8 cellular contexts compared by ENCODE assay signal in genomic region chr17:8189711-8190477, GRCh38. TPM values are rescaled to one million over a fixed set of nuclear protein-coding genes. Genes with fewer than 3 reads are reported as not detected.
A peak's percentile ranks its signal among the peaks of the same experiment; 100 is the strongest.
DNase-seq lines count a peak whose midpoint lies in the region; TF ChIP-seq lines count a peak whose summit lies in the region.

BORCS6 (minus strand) TSS chr17:8190180; CDS start chr17:8190140, 40 bp downstream.

- H2BK20ac ChIP-seq in H9 (ENCODE audit: low read depth, low read length, poor library complexity, severe bottlenecking) = no peak within 1 kb of the TSS

- DNase-seq in H9 = peak; percentile 100
- peak; percentile 97 for DNase-seq in MM.1S
- DNase-seq in SIG-M5 (lab: John Stamatoyannopoulos, UW) = peak; percentile 94
- peak; percentile 94 for DNase-seq in activated gamma-delta T cell treated with Interleukin-2 at 50 U/mL for 16 hours
- peak; percentile 99 for DNase-seq in foreskin fibroblast

- H3K36me3 Mint-ChIP-seq in H9 (ENCODE audit: insufficient read depth in 1 of 3, low read depth in 3 of 3) = no peaks in the 10 kb centered on the region

- H3K4me3 Mint-ChIP-seq in H9 = no peak within 1 kb of the TSS; a peak in 1 of 5 replicates

- no peak within 1 kb of the TSS for H4K5ac ChIP-seq in H9 (ENCODE audit: insufficient read length, low read depth, low read length)

- H3K23ac ChIP-seq in H9 (ENCODE audit: insufficient read length, low read depth, low read length) = no peak within 1 kb of the TSS

- no peak within 1 kb of the TSS for H3K27ac ChIP-seq in H9 (ENCODE audit: insufficient read length, low read depth, low read length)
- peak within 1 kb of the TSS; percentile 80 for H3K27ac ChIP-seq in MM.1S (ENCODE audit: low read length)
- H3K27ac ChIP-seq in subcutaneous abdominal adipose tissue (ENCODE audit: low read depth, low read length) = peak within 1 kb of the TSS; percentile 80

- H3K4me1 ChIP-seq in ES-I3 (ENCODE audit: insufficient read depth, low read length) (peaks cover 9% of the 10 kb centered on the region), H9 (ENCODE audit: insufficient read depth, low read length) (peaks cover 9% of the 10 kb centered on the region; the same call in 1 of the 2 replicates), MM.1S (ENCODE audit: low read length) (peaks cover 27% of the 10 kb centered on the region), neuron (ENCODE audit: insufficient read depth, low read length) (peaks cover 22% of the 10 kb centered on the region), subcutaneous abdominal adipose tissue (ENCODE audit: control insufficient read depth in 5 of 5, insufficient read depth in 5 of 5, low read length in 5 of 5) (peaks cover 35 to 61% (median 58%) of the 10 kb centered on the region in 5 donors)

- no peak within 1 kb of the TSS for H2BK120ac ChIP-seq in H9 (ENCODE audit: low read depth, low read length, poor library complexity, severe bottlenecking)

- no peak within 1 kb of the TSS for H3K18ac ChIP-seq in H9 (ENCODE audit: insufficient read length, low read depth, low read length)

- peaks cover 50% of the 10 kb centered on the region for H3F3A ChIP-seq in MM.1S (ENCODE audit: insufficient read depth, low read length)

- no peak for TF ChIP-seq CTCF in H9 (conservative IDR thresholded peaks at IDR 0.05)
- peak; percentile 18; the same call in 1 of the 2 replicates for TF ChIP-seq CTCF in MM.1S (IDR thresholded peaks at IDR 0.05; ENCODE audit: low read length)
- TF ChIP-seq CTCF in foreskin fibroblast (IDR thresholded peaks at IDR 0.05; ENCODE audit: low read depth, low read length) = no peak

- no peaks in the 10 kb centered on the region for H3K9me2 ChIP-seq in MM.1S (replicated peaks; ENCODE audit: insufficient read depth, low read length)

- H4K8ac ChIP-seq in H9 (replicated peaks; ENCODE audit: insufficient read length, low read depth, low read length) = no peak within 1 kb of the TSS

- H3K4me1 Mint-ChIP-seq in H9 = peaks cover 8% of the 10 kb centered on the region in 2 experiments

- no peak within 1 kb of the TSS for H2AFZ ChIP-seq in H9 (ENCODE audit: low read length)
- peak within 1 kb of the TSS; percentile 80 for H2AFZ ChIP-seq in MM.1S (ENCODE audit: low read length)
- H2AFZ ChIP-seq in neuron (ENCODE audit: low read depth, low read length) = peak within 1 kb of the TSS; percentile 69

- no peak within 1 kb of the TSS for H3T11ph ChIP-seq in H9 (ENCODE audit: low read length)

- H3K36me3 ChIP-seq in ES-I3 (ENCODE audit: insufficient read depth, low read length) = no peaks in the 10 kb centered on the region
- no peaks in the 10 kb centered on the region for H3K36me3 ChIP-seq in MM.1S (replicated peaks; ENCODE audit: insufficient read depth, low read length)
- H3K36me3 ChIP-seq in neuron (ENCODE audit: insufficient read depth, low read length) = no peaks in the 10 kb centered on the region
- no peaks in the 10 kb centered on the region for H3K36me3 ChIP-seq in subcutaneous abdominal adipose tissue (ENCODE audit: control insufficient read depth in 5 of 5, insufficient read depth in 5 of 5, low read length in 5 of 5)

- peaks cover 8% of the 10 kb centered on the region for H3K27me3 Mint-ChIP-seq in H9 (ENCODE audit: low read depth)

- H3K27ac Mint-ChIP-seq in H9 = peak within 1 kb of the TSS in 2 of 3 experiments; percentile 1 to 75; a peak in 4 of 7 replicates

- H4K20me1 ChIP-seq in H9 (ENCODE audit: control insufficient read depth, insufficient read depth, insufficient read length) = peaks cover 3% of the 10 kb centered on the region
- H4K20me1 ChIP-seq in MM.1S (ENCODE audit: insufficient read depth, low read length) = no peaks in the 10 kb centered on the region

- no peak within 1 kb of the TSS for H2BK15ac ChIP-seq in H9 (ENCODE audit: low read depth, low read length)

- no peaks in the 10 kb centered on the region for H3K9me3 Mint-ChIP-seq in H9

- H3K4me3 ChIP-seq in MM.1S (ENCODE audit: low read length) (peak within 1 kb of the TSS; percentile 86), foreskin fibroblast (ENCODE audit: low read depth in 1 of 2, low read length in 2 of 2) (peak within 1 kb of the TSS; percentile 69 to 74), neuron (ENCODE audit: low read length) (peak within 1 kb of the TSS; percentile 68), subcutaneous abdominal adipose tissue (ENCODE audit: low read depth in 1 of 5, low read length in 5 of 5) (peak within 1 kb of the TSS; percentile 72 to 83 (median 76))

- peaks cover 17% of the 10 kb centered on the region for H3K23me2 ChIP-seq in H9 (ENCODE audit: insufficient read length, low read depth, low read length, poor library complexity, severe bottlenecking)

- H3K27me3 ChIP-seq in H9 (ENCODE audit: insufficient read depth, low read length) (peaks cover 2% of the 10 kb centered on the region; the same call in 1 of the 2 replicates), MM.1S (replicated peaks; ENCODE audit: insufficient read depth, low read length) (no peaks in the 10 kb centered on the region), neuron (ENCODE audit: insufficient read depth, low read length) (no peaks in the 10 kb centered on the region), subcutaneous abdominal adipose tissue (ENCODE audit: control insufficient read depth in 5 of 5, insufficient read depth in 4 of 5, low read length in 5 of 5) (peaks cover 0 to 2% (median 0%) of the 10 kb centered on the region in 5 donors)

- H3K9ac ChIP-seq in ES-I3 (ENCODE audit: low read depth, low read length) = peak within 1 kb of the TSS; percentile 75
- peak within 1 kb of the TSS; percentile 60 for H3K9ac ChIP-seq in H9 (ENCODE audit: extremely low read depth, insufficient read length, low read length)
- peak within 1 kb of the TSS; percentile 85 for H3K9ac ChIP-seq in MM.1S (ENCODE audit: low read length)
- H3K9ac ChIP-seq in subcutaneous abdominal adipose tissue (ENCODE audit: low read length in 5 of 5) = peak within 1 kb of the TSS in 4 of 5 donors; percentile 55 to 82 (median 74)

- no peaks in the 10 kb centered on the region for H3K79me1 ChIP-seq in H9 (ENCODE audit: insufficient read depth, low read depth, low read length, poor library complexity, severe bottlenecking)

- H2BK12ac ChIP-seq in H9 (ENCODE audit: insufficient read length, low read depth, low read length) = no peak within 1 kb of the TSS

- no peak within 1 kb of the TSS for H3K56ac ChIP-seq in H9 (ENCODE audit: insufficient read length, low read depth, low read length)

- H3K9me3 ChIP-seq in ES-I3 (ENCODE audit: control insufficient read depth, insufficient read depth, low read length) (no peaks in the 10 kb centered on the region), H9 (ENCODE audit: control insufficient read depth, low read depth, low read length) (no peaks in the 10 kb centered on the region), MM.1S (replicated peaks; ENCODE audit: insufficient read depth, low read length) (no peaks in the 10 kb centered on the region), neuron (ENCODE audit: low read length) (no peaks in the 10 kb centered on the region), subcutaneous abdominal adipose tissue (ENCODE audit: control insufficient read depth in 5 of 5, low read length in 5 of 5) (peaks cover 0 to 2% (median 0%) of the 10 kb centered on the region in 5 donors)

- H3K79me2 ChIP-seq in H9 (ENCODE audit: insufficient read depth, low read length) (no peaks in the 10 kb centered on the region), MM.1S (ENCODE audit: low read length) (peaks cover 17% of the 10 kb centered on the region)

- H2AK5ac ChIP-seq in H9 (ENCODE audit: insufficient read length, low read length) = no peak within 1 kb of the TSS

- peak within 1 kb of the TSS; percentile 99 for H3K4me2 ChIP-seq in H9 (ENCODE audit: insufficient read depth, insufficient read length, low read length)
- peak within 1 kb of the TSS; percentile 89 for H3K4me2 ChIP-seq in MM.1S (ENCODE audit: low read depth, low read length)

- WGBS in H9 (ENCODE audit: extremely low coverage, insufficient read length, low lambda C conversion rate) = no CpG with 5 or more reads among the region's 70 CpGs

- no peak within 1 kb of the TSS for H2BK5ac ChIP-seq in H9 (ENCODE audit: insufficient read length, low read length)

- H4K91ac ChIP-seq in H9 (ENCODE audit: insufficient read length, low read depth, low read length) = no peak within 1 kb of the TSS

- H3K14ac ChIP-seq in H9 (ENCODE audit: insufficient read depth, low read length) = no peak within 1 kb of the TSS; the same call in 1 of the 2 replicates

- H3K4ac ChIP-seq in H9 (ENCODE audit: low read depth, low read length) = no peak within 1 kb of the TSS

RNA-seq across cellular contexts. Expression of gene BORCS6, which starts in this region (rescaled TPM):
- 3.1 and 3.4 TPM in 2 replicates for total RNA-seq in H9 (2021)
